Comparison of ENCODE assay signal across 8 cellular contexts in genomic region chr12:13000935-13001724, GRCh38. TPM values are rescaled to one million over a fixed set of nuclear protein-coding genes. Genes with fewer than 3 reads are reported as not detected.
A peak's percentile ranks its signal among the peaks of the same experiment; 100 is the strongest.
DNase-seq lines count a peak whose midpoint lies in the region; ATAC-seq and TF ChIP-seq lines count a peak whose summit lies in the region.

No MANE protein-coding gene starts in this region.

- POLR2A ChIA-PET in IMR-90 (lab: Charles Lee; ENCODE audit: unreplicated experiment) (no interaction called here), MCF 10A (lab: Yijun Ruan, JAX) (interaction anchor here (0.5 to 1.9 kb wide), 18 partner anchors 37 to 1365 kb away, joined by 3 to 7 read pairs (median 4); partner anchors contain the start of genes ATF7IP, EMP1 and FAM234B)

- peaks cover 20% of the 10 kb centered on the region for H3K4me1 ChIP-seq in IMR-90 (ENCODE audit: control insufficient read depth, insufficient read depth, low read length)
- peaks cover 4% of the 10 kb centered on the region; the same call in 1 of the 2 replicates for H3K4me1 ChIP-seq in iPS DF 6.9 (ENCODE audit: control insufficient read depth, insufficient read depth, low read length)

- H3K4me2 ChIP-seq in IMR-90 (ENCODE audit: low read depth, low read length), result peak overlapping the region; percentile 87

- H3K9me3 ChIP-seq in IMR-90 (ENCODE audit: control insufficient read depth, insufficient read depth, low read length), result no peaks in the 10 kb centered on the region
- no peaks in the 10 kb centered on the region for H3K9me3 ChIP-seq in iPS DF 6.9 (ENCODE audit: control insufficient read depth, insufficient read depth, low read length)

- peak overlapping the region; percentile 83 for H3K4ac ChIP-seq in IMR-90 (ENCODE audit: low read depth, low read length)

- peaks cover 34 to 58% of the 10 kb centered on the region in 2 experiments for H3K79me1 ChIP-seq in IMR-90 (ENCODE audit: low read depth in 1 of 2, low read length in 2 of 2)

- in situ Hi-C loops in IMR-90 (cut with MboI; ENCODE audit: low sequenced_read_pairs), result loop anchor here (10.0 kb wide), 1 partner anchor 224 kb away; no protein-coding TSS in a partner anchor

- H4K20me1 ChIP-seq in IMR-90 (ENCODE audit: insufficient read depth, low read length), result peaks cover 16% of the 10 kb centered on the region

- H3K4me1 Mint-ChIP-seq in MCF 10A (ENCODE audit: insufficient read depth, unreplicated experiment), result peaks cover 33% of the 10 kb centered on the region

- H3K23ac ChIP-seq in IMR-90 (ENCODE audit: low read depth, low read length), result peak overlapping the region; percentile 91

- H3K9me3 Mint-ChIP-seq in MCF 10A (ENCODE audit: unreplicated experiment), result no peaks in the 10 kb centered on the region

- H3K18ac ChIP-seq in IMR-90 (ENCODE audit: low read depth, low read length), result peak overlapping the region; percentile 29

- H3K27me3 ChIP-seq in IMR-90 (ENCODE audit: control insufficient read depth, insufficient read depth, low read length) (no peaks in the 10 kb centered on the region), iPS DF 6.9 (ENCODE audit: control insufficient read depth, insufficient read depth, low read length) (no peaks in the 10 kb centered on the region; the same call in 1 of the 2 replicates)

- WGBS in IMR-90 (ENCODE audit: extremely low coverage in 2 of 2, insufficient read length in 1 of 2), 2 experiments, result 2% methylated on average over 50 of the region's 79 CpGs; no CpG with 5 or more reads in 1 of the 2 experiments
- no CpG with 5 or more reads among the region's 79 CpGs for WGBS in iPS DF 6.9 (ENCODE audit: insufficient coverage, insufficient read length)

- peak; percentile 25; the same call in 1 of the 2 replicates for TF ChIP-seq CTCF in IMR-90 (conservative IDR thresholded peaks at IDR 0.05; ENCODE audit: low read depth, low read length)
- TF ChIP-seq CTCF in MCF 10A (IDR thresholded peaks at IDR 0.05; ENCODE audit: unreplicated experiment), result peak; percentile 25

- H3K9me1 ChIP-seq in IMR-90 (ENCODE audit: insufficient read depth, low read length), result peaks cover 19% of the 10 kb centered on the region

- H2AK5ac ChIP-seq in IMR-90 (ENCODE audit: low read depth, low read length), result peak overlapping the region; percentile 92; the same call in 1 of the 2 replicates

- peak overlapping the region; percentile 93 for H4K5ac ChIP-seq in IMR-90 (ENCODE audit: low read depth, low read length)

- peak overlapping the region; percentile 50; the same call in 2 of the 3 replicates for H2BK15ac ChIP-seq in IMR-90 (ENCODE audit: low read depth, low read length)

- peak overlapping the region; percentile 66 for H2AK9ac ChIP-seq in IMR-90 (replicated peaks; ENCODE audit: low read depth, low read length, poor library complexity)

- H2BK5ac ChIP-seq in IMR-90 (ENCODE audit: low read depth, low read length, poor library complexity, severe bottlenecking), result peak overlapping the region; percentile 72

- H4K91ac ChIP-seq in IMR-90 (ENCODE audit: insufficient read depth, low read depth, low read length), result peak overlapping the region; percentile 94; the same call in 1 of the 2 replicates

- peak overlapping the region; percentile 96 for H3K4me3 Mint-ChIP-seq in MCF 10A (ENCODE audit: unreplicated experiment)

- peaks cover 6% of the 10 kb centered on the region for H3K36me3 Mint-ChIP-seq in MCF 10A (ENCODE audit: insufficient read depth, unreplicated experiment)

- peak overlapping the region; percentile 94 for H2AFZ ChIP-seq in IMR-90 (replicated peaks; ENCODE audit: low read length, poor library complexity)

- peak; percentile 65 for DNase-seq in NCI-H1694 treated with DMSO at 0.1 percent for 48 hours (lab: John Stamatoyannopoulos, UW)
- DNase-seq in NCI-H1694 (lab: John Stamatoyannopoulos, UW), result no peak
- peak; percentile 32 for DNase-seq in IMR-90
- peak; percentile 18 for DNase-seq in T-helper 9 cell
- DNase-seq in MCF 10A (ENCODE audit: unreplicated experiment), result peak; percentile 49
- no peak for DNase-seq in iPS DF 6.9 (ENCODE audit: low read depth, low spot score)
- peak; percentile 82 for DNase-seq in retina
- no peak for DNase-seq in NCI-H128 (lab: John Stamatoyannopoulos, UW; ENCODE audit: unreplicated experiment)

- peak overlapping the region; percentile 88 to 92; a peak in 3 of 4 replicates for H4K8ac ChIP-seq in IMR-90 (ENCODE audit: low read depth in 2 of 2, low read length in 2 of 2)

- peak overlapping the region; percentile 72 for H3K9ac ChIP-seq in IMR-90 (ENCODE audit: low read depth, low read length)

- dilution Hi-C loops in IMR-90 (cut with HindIII; ENCODE audit: low sequenced_read_pairs, unreplicated experiment), result no loop called here

- H3K4me3 ChIP-seq in IMR-90 (ENCODE audit: insufficient read depth, low read depth, low read length) (peak overlapping the region; percentile 53), iPS DF 6.9 (ENCODE audit: low read length) (peak overlapping the region; percentile 40; the same call in 1 of the 2 replicates)

- intact Hi-C loops in IMR-90 (cut with micrococcal nuclease), result loop anchor here (2.0 to 5.0 kb wide), 2 partner anchors 98 to 211 kb away; no protein-coding TSS in a partner anchor
- intact Hi-C loops in MCF 10A (cut with micrococcal nuclease), result loop anchor here (1.0 to 5.0 kb wide), 6 partner anchors 93 to 1366 kb away; partner anchors contain the start of gene ATF7IP

- H3K36me3 ChIP-seq in IMR-90 (ENCODE audit: control insufficient read depth, insufficient read depth, low read length), result no peaks in the 10 kb centered on the region
- no peaks in the 10 kb centered on the region for H3K36me3 ChIP-seq in iPS DF 6.9 (ENCODE audit: control insufficient read depth, insufficient read depth, low read length)

- peak overlapping the region; percentile 76 for H3K56ac ChIP-seq in IMR-90 (ENCODE audit: extremely low read depth, insufficient read depth, low read length)

- TF ChIP-seq POLR2A in IMR-90 (IDR thresholded peaks at IDR 0.05; ENCODE audit: low read depth, low read length), result 0 out of 2 replicates have a peak, but pooled peaks have one; percentile 1

- peak; percentile 28 for ATAC-seq in IMR-90 (ENCODE audit: low read depth)

- H3K27ac ChIP-seq in IMR-90 (ENCODE audit: insufficient read depth, low read length) (peak overlapping the region; percentile 76), iPS DF 6.9 (ENCODE audit: low read length) (no peak overlapping the region)

- H3K14ac ChIP-seq in IMR-90 (replicated peaks; ENCODE audit: low read depth, low read length), result peak overlapping the region; percentile 23

- CTCF ChIA-PET in IMR-90 (lab: Yijun Ruan, JAX) (no interaction called here), MCF 10A (lab: Yijun Ruan, JAX) (interaction anchor here (0.6 to 1.7 kb wide), 5 partner anchors 35 to 353 kb away, joined by 3 to 8 read pairs (median 4); no protein-coding TSS in a partner anchor)

- peak overlapping the region; percentile 50 for H3K27ac Mint-ChIP-seq in MCF 10A (ENCODE audit: low read depth, unreplicated experiment)

- H3K27me3 Mint-ChIP-seq in MCF 10A (ENCODE audit: insufficient read depth, unreplicated experiment), result no peaks in the 10 kb centered on the region

- H2BK120ac ChIP-seq in IMR-90 (ENCODE audit: low read depth, low read length), result peak overlapping the region; percentile 87

- BruUV-seq in IMR-90 (replicated peaks; lab: Mats Ljungman, UMichigan) (no TSS peak), MCF 10A (replicated peaks; lab: Mats Ljungman, UMichigan) (no TSS peak)

- H2BK20ac ChIP-seq in IMR-90 (ENCODE audit: low read depth, low read length), result peak overlapping the region; percentile 61; the same call in 1 of the 2 replicates

- TF ChIP-seq RAD21 in IMR-90 (IDR thresholded peaks at IDR 0.05; ENCODE audit: low read length), result no peak

TF ChIP-seq in IMR-90, 13 proteins besides CTCF, POLR2A, EP300 and RAD21:
- TF ChIP-seq SMC3 (IDR thresholded peaks at IDR 0.05; ENCODE audit: low read depth, low read length) (peak; percentile 20; the same call in 1 of the 2 replicates), ELK1 (IDR thresholded peaks at IDR 0.05; ENCODE audit: borderline replicate concordance, low read depth, low read length) (no peak), FOS (IDR thresholded peaks at IDR 0.05; ENCODE audit: low read depth, low read length) (no peak), MXI1 (IDR thresholded peaks at IDR 0.05; ENCODE audit: borderline replicate concordance, low read depth, low read length) (no peak), NFE2L2 (IDR thresholded peaks at IDR 0.05; ENCODE audit: low read depth, low read length) (no peak), CHD1 (IDR thresholded peaks at IDR 0.05; ENCODE audit: low read depth, low read length) (0 out of 2 replicates have a peak, but pooled peaks have one; percentile 44)

RNA-seq across cellular contexts. Expression of gene HEBP1, which starts 1.1 kb away (rescaled TPM):
- total RNA-seq in IMR-90 (2012; rRNA removed) (14.7 and 18.8 TPM in 2 replicates), MCF 10A (2022) (30.8 and 31.2 TPM in 2 replicates)
- polyA plus RNA-seq in IMR-90 (2012; rRNA removed), result 44.2 and 49.2 TPM in 2 replicates
- polyA plus RNA-seq in IMR-90 (2012; cell fraction: cytosol; rRNA removed), result 51.3 and 60.0 TPM in 2 replicates
- polyA plus RNA-seq in IMR-90 (2012; cell fraction: nucleus; rRNA removed; ENCODE audit: low replicate concordance), result 16.0 and 25.4 TPM in 2 replicates

RNA-seq across cellular contexts. Expression of gene FAM234B, which starts 43.1 kb away (rescaled TPM):
- total RNA-seq in IMR-90 (2012; rRNA removed) (6.7 and 8.6 TPM in 2 replicates), MCF 10A (2022) (5.4 and 5.7 TPM in 2 replicates)
- polyA plus RNA-seq in IMR-90 (2012; rRNA removed), result 3.6 and 3.7 TPM in 2 replicates
- polyA plus RNA-seq in IMR-90 (2012; cell fraction: cytosol; rRNA removed), result 2.2 and 2.5 TPM in 2 replicates
- 1.7 and 3.8 TPM in 2 replicates for polyA plus RNA-seq in IMR-90 (2012; cell fraction: nucleus; rRNA removed; ENCODE audit: low replicate concordance)

RNA-seq across cellular contexts. Expression of gene GPRC5D, which starts 49.2 kb away (rescaled TPM):
- total RNA-seq in IMR-90 (2012; rRNA removed) (not detected in 2 replicates), MCF 10A (2022) (not detected in 2 replicates)
- not detected in 2 replicates for polyA plus RNA-seq in IMR-90 (2012; rRNA removed)
- polyA plus RNA-seq in IMR-90 (2012; cell fraction: cytosol; rRNA removed), result not detected in 2 replicates
- polyA plus RNA-seq in IMR-90 (2012; cell fraction: nucleus; rRNA removed; ENCODE audit: low replicate concordance), result not detected in 2 replicates

Comparison
In these comparisons a context has a peak if more than half of its experiments do, and no peak if none do; other contexts are left out.
1. DNase-seq: peak in NCI-H1694 treated with DMSO at 0.1 percent for 48 hours (single experiment), IMR-90 (single experiment), T-helper 9 cell (single experiment), MCF 10A (single experiment) and retina (single experiment); none in NCI-H1694 (single experiment), iPS DF 6.9 (single experiment) and NCI-H128 (single experiment).